8 cellular contexts compared by ENCODE assay signal in the genomic region with DNA sequence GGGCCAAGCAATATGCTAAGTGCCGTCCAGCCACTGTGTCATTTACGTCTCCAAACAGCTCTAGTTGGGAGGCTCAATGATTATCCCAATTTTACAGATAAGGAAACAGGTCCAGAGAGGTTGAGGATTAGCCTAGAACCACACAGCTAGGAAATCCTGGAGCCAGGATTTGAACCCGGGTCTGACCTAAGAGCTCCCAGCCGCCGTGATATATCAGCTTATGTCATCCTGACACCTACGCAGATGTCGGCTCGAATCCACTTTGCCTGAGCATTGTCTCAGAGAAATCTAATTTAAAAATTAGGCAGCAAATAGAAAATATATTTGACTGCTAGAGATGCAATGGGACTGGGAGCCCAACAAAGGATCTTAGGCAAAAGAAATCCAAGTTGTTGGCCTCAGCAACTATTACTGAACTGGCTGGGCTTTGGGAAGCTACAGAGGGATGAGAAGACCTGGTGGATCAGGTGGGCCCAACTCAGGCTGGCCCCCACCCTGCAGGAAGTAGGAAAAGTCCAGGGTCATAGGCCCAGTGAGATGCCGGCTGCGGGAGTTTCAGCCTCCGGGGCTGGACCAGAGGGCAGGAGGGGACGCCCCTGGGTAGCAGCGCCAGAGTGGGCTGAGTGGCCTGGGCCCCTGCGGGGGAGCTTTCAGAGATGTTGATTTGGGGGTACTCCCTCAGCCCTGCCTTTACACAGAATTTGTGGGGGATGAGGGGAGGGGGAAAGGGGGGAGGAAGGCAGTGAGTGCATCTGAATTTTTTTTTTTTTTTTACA. TPM values are rescaled to one million over a fixed set of nuclear protein-coding genes. Genes with fewer than 3 reads are reported as not detected.
DNase-seq lines count a peak whose midpoint lies in the region; ATAC-seq, FAIRE-seq and TF ChIP-seq lines count a peak whose summit lies in the region.

No MANE protein-coding gene starts in this region.

- ATAC-seq in GM21360 (IDR thresholded peaks at IDR 0.05; ENCODE audit: unreplicated experiment) (peak; percentile 23), HG03565 (IDR thresholded peaks at IDR 0.05; ENCODE audit: unreplicated experiment) (peak; percentile 15)

- H3K27ac Mint-ChIP-seq in nephron progenitor cell = no peak overlapping the region

- H3K36me3 ChIP-seq in mammary epithelial cell (ENCODE audit: insufficient read depth, low read length) = peaks cover 18% of the 10 kb centered on the region
- H3K36me3 ChIP-seq in SJCRH30 = peaks cover 28% of the 10 kb centered on the region

- H3K9me3 Mint-ChIP-seq in nephron progenitor cell = peaks cover 4% of the 10 kb centered on the region

- WGBS in mammary epithelial cell (ENCODE audit: low coverage, missing lambda C conversion rate) = 47% methylated on average over 11 of the region's 14 CpGs

- in situ Hi-C loops in mammary epithelial cell (cut with MboI; ENCODE audit: low sequenced_read_pairs in 2 of 2) = loop anchor here in 1 of 2 donors (5.0 to 10.0 kb wide), 2 partner anchors 50 to 132 kb away; no protein-coding TSS in a partner anchor

- H3K36me3 Mint-ChIP-seq in nephron progenitor cell (ENCODE audit: low read depth) = no peaks in the 10 kb centered on the region

- peaks cover 8% of the 10 kb centered on the region for H3K27me3 Mint-ChIP-seq in nephron progenitor cell (ENCODE audit: low read depth, poor library complexity)

- H3K9ac ChIP-seq in mammary epithelial cell (ENCODE audit: insufficient read depth, low read length) = no peak overlapping the region

- no peaks in the 10 kb centered on the region for H4K20me1 ChIP-seq in mammary epithelial cell (ENCODE audit: insufficient read depth, low read length)

- no peak overlapping the region for H3K4me2 ChIP-seq in mammary epithelial cell (ENCODE audit: insufficient read depth, low read depth, low read length)

- no peaks in the 10 kb centered on the region for H3K4me1 Mint-ChIP-seq in nephron progenitor cell

- no peak for FAIRE-seq in urothelium cell line (lab: Jason Lieb, UNC)

- CTCF ChIA-PET in mammary epithelial cell (lab: Charles Lee; ENCODE audit: low non-redundant PET) = interaction anchor here (0.6 to 1.5 kb wide), 3 partner anchors 132 to 187 kb away, joined by 3 to 6 read pairs (median 6); no protein-coding TSS in a partner anchor

- no peak overlapping the region for H2AFZ ChIP-seq in mammary epithelial cell (ENCODE audit: low read depth, low read length)

- H3K27me3 ChIP-seq in mammary epithelial cell (ENCODE audit: insufficient read depth, low read length) (no peaks in the 10 kb centered on the region), SJCRH30 (no peaks in the 10 kb centered on the region)

- H3K9me3 ChIP-seq in mammary epithelial cell (replicated peaks; ENCODE audit: insufficient read depth, low read length) (peaks cover 9% of the 10 kb centered on the region), SJCRH30 (replicated peaks) (no peaks in the 10 kb centered on the region)

- H3K27ac ChIP-seq in mammary epithelial cell (ENCODE audit: insufficient read depth, low read depth, low read length) (peak overlapping the region; percentile 43), SJCRH30 (no peak overlapping the region)

- BruUV-seq in mammary epithelial cell (replicated peaks; lab: Mats Ljungman, UMichigan) = no TSS peak

- peaks cover 54% of the 10 kb centered on the region for H3K4me1 ChIP-seq in mammary epithelial cell (ENCODE audit: insufficient read depth, low read length)
- H3K4me1 ChIP-seq in SJCRH30 = no peaks in the 10 kb centered on the region

- TF ChIP-seq CTCF in mammary epithelial cell (conservative IDR thresholded peaks at IDR 0.05 in 1 of 2, IDR thresholded peaks at IDR 0.05 in 1 of 2; ENCODE audit: extremely low read depth in 1 of 2, insufficient read depth in 1 of 2, low read depth in 1 of 2, low read length in 2 of 2) (no peak), nephron progenitor cell (IDR thresholded peaks at IDR 0.05) (no peak)

- dilution Hi-C loops in mammary epithelial cell (cut with HindIII; ENCODE audit: low sequenced_read_pairs) = loop anchor here (5.0 kb wide), 1 partner anchor 90 kb away; no protein-coding TSS in a partner anchor

- DNase-seq in mammary epithelial cell (no peak), urothelium cell line (ENCODE audit: low spot score) (no peak), SJCRH30 (no peak), DMS53 (lab: John Stamatoyannopoulos, UW) (no peak), nephron progenitor cell (no peak)
- DNase-seq in stimulated activated CD8-positive, alpha-beta memory T cell treated with anti-CD3 and anti-CD28 coated beads, Interleukin-2, amount 100 ng/mL, for 48 hours (ENCODE audit: low read depth in 2 of 2) = peak; percentile 40 to 48

- H3K4me3 ChIP-seq in mammary epithelial cell (replicated peaks in 1 of 3; ENCODE audit: insufficient read depth in 1 of 3, low read depth in 2 of 3, low read length in 3 of 3) (no peak overlapping the region), SJCRH30 (no peak overlapping the region)

- no peak overlapping the region for H3K4me3 Mint-ChIP-seq in nephron progenitor cell

- H3K79me2 ChIP-seq in mammary epithelial cell (ENCODE audit: insufficient read depth, low read length) = peaks cover 11% of the 10 kb centered on the region

- intact Hi-C loops in mammary epithelial cell (cut with micrococcal nuclease) = loop anchor here (5.0 kb wide), 1 partner anchor 1530 kb away; no protein-coding TSS in a partner anchor

RNA-seq across cellular contexts. Expression of gene IL21R, which starts 35.1 kb away (rescaled TPM):
- under 1 TPM; 0.17 to 0.64 TPM for total RNA-seq in mammary epithelial cell
- 5.4 TPM for polyA plus RNA-seq in mammary epithelial cell
- polyA minus RNA-seq in mammary epithelial cell = 11.3 TPM
- total RNA-seq in SJCRH30 (2014; rRNA removed; shearing (Covaris generic)) = 3.8 and 4.6 TPM in 2 replicates

RNA-seq across cellular contexts. Expression of gene IL4R, which starts 53.1 kb away (rescaled TPM):
- 100 to 1,000 TPM in 1 of 2 donors, 10 to 100 TPM in 1; 69.8 to 152 TPM for total RNA-seq in mammary epithelial cell
- polyA plus RNA-seq in mammary epithelial cell = 94.9 TPM
- 198 TPM for polyA minus RNA-seq in mammary epithelial cell
- total RNA-seq in SJCRH30 (2014; rRNA removed; shearing (Covaris generic)) = 71.0 and 75.1 TPM in 2 replicates

Comparison
In these comparisons a context has a peak if more than half of its experiments do, and no peak if none do; other contexts are left out.
1. DNase-seq: peak in stimulated activated CD8-positive, alpha-beta memory T cell treated with anti-CD3 and anti-CD28 coated beads, Interleukin-2, amount 100 ng/mL, for 48 hours (2 of 2); none in mammary epithelial cell (single experiment), urothelium cell line (single experiment), SJCRH30 (0 of 2), DMS53 (single experiment) and nephron progenitor cell (single experiment).